In genomic region chr12:107398101-107398500, GRCh38 we compare ENCODE assay signal across 18 cellular contexts.
"Had no signal": no experiment of that assay in that cellular context is flagged by ENCODE, and none has a peak within 500 bp of the region (broad histone marks: within the 10 kb centered on the region; RNA-seq: fewer than 3 reads in every experiment).

No MANE protein-coding gene starts in this region.

- H3K9me3 ChIP-seq: body of pancreas, upper lobe of left lung had no signal

- ATAC-seq: activated T-cell treated with anti-CD3 and anti-CD28 coated beads, Interleukin-2, amount 50 U/mL, for 4 hours; body of pancreas; effector memory CD8-positive, alpha-beta T cell; right cardiac atrium; stimulated activated effector memory CD8-positive, alpha-beta T cell treated with anti-CD3 and anti-CD28 coated beads, Interleukin-12 subunit alpha, Interleukin-12 subunit beta, amount 100 ng/mL, for 72 hours had no signal

- H3K27me3 Mint-ChIP-seq: activated CD4-positive, alpha-beta memory T cell treated with anti-CD3 and anti-CD28 coated beads for 36 hours; central memory CD8-positive, alpha-beta T cell; dendritic cell treated with granulocyte-macrophage colony-stimulating factor and Interleukin-4, amounts not matched to agents 40 ng/mL and 50 ng/mL, for 4 days; effector memory CD8-positive, alpha-beta T cell had no signal

- DNase-seq: activated CD4-positive, alpha-beta memory T cell treated with anti-CD3 and anti-CD28 coated beads for 36 hours; activated CD4-positive, alpha-beta T cell treated with anti-CD3 and anti-CD28 coated beads for 1 hour; activated naive CD4-positive, alpha-beta T cell treated with Interleukin-2 at 50 U/mL for 16 hours; activated T-cell treated with anti-CD3 and anti-CD28 coated beads, Interleukin-2, amount 50 U/mL, for 4 hours; body of pancreas; effector memory CD8-positive, alpha-beta T cell; erythroblast; hypothalamus; kidney glomerular epithelial cell; right cardiac atrium; small intestine; substantia nigra; upper lobe of left lung had no signal

- H3K27me3 ChIP-seq: body of pancreas, upper lobe of left lung had no signal

- H3K4me3 ChIP-seq: body of pancreas, upper lobe of left lung had no signal

- H3K9me3 Mint-ChIP-seq: activated CD4-positive, alpha-beta memory T cell treated with anti-CD3 and anti-CD28 coated beads for 36 hours; activated T-cell treated with anti-CD3 and anti-CD28 coated beads, Interleukin-2, amount 50 U/mL, for 4 hours; central memory CD8-positive, alpha-beta T cell; dendritic cell treated with granulocyte-macrophage colony-stimulating factor and Interleukin-4, amounts not matched to agents 40 ng/mL and 50 ng/mL, for 4 days; effector memory CD8-positive, alpha-beta T cell; mesothelial cell of epicardium; stimulated activated effector memory CD8-positive, alpha-beta T cell treated with anti-CD3 and anti-CD28 coated beads, Interleukin-12 subunit alpha, Interleukin-12 subunit beta, amount 100 ng/mL, for 72 hours; T-helper 2 cell treated with Interferon-gamma antibody and Interleukin-4, amounts not matched to agents 5 μg/mL and 100 μg/mL, for 36 hours had no signal

- H3K4me3 Mint-ChIP-seq: activated CD4-positive, alpha-beta memory T cell treated with anti-CD3 and anti-CD28 coated beads for 36 hours; activated T-cell treated with anti-CD3 and anti-CD28 coated beads, Interleukin-2, amount 50 U/mL, for 4 hours; central memory CD8-positive, alpha-beta T cell; dendritic cell treated with granulocyte-macrophage colony-stimulating factor and Interleukin-4, amounts not matched to agents 40 ng/mL and 50 ng/mL, for 4 days; effector memory CD8-positive, alpha-beta T cell; mesothelial cell of epicardium; stimulated activated effector memory CD8-positive, alpha-beta T cell treated with anti-CD3 and anti-CD28 coated beads, Interleukin-12 subunit alpha, Interleukin-12 subunit beta, amount 100 ng/mL, for 72 hours; T-helper 2 cell treated with Interferon-gamma antibody and Interleukin-4, amounts not matched to agents 5 μg/mL and 100 μg/mL, for 36 hours had no signal

- FAIRE-seq: small intestine had no signal

- H3K4me1 ChIP-seq: body of pancreas had no signal

- H3K27ac Mint-ChIP-seq: activated CD4-positive, alpha-beta memory T cell treated with anti-CD3 and anti-CD28 coated beads for 36 hours; dendritic cell treated with granulocyte-macrophage colony-stimulating factor and Interleukin-4, amounts not matched to agents 40 ng/mL and 50 ng/mL, for 4 days; effector memory CD8-positive, alpha-beta T cell; mesothelial cell of epicardium; stimulated activated effector memory CD8-positive, alpha-beta T cell treated with anti-CD3 and anti-CD28 coated beads, Interleukin-12 subunit alpha, Interleukin-12 subunit beta, amount 100 ng/mL, for 72 hours; T-helper 2 cell treated with Interferon-gamma antibody and Interleukin-4, amounts not matched to agents 5 μg/mL and 100 μg/mL, for 36 hours had no signal

- H3K36me3 ChIP-seq: upper lobe of left lung had no signal

- H3K27ac ChIP-seq: body of pancreas, upper lobe of left lung had no signal

- H3K36me3 Mint-ChIP-seq: activated CD4-positive, alpha-beta memory T cell treated with anti-CD3 and anti-CD28 coated beads for 36 hours; mesothelial cell of epicardium; stimulated activated effector memory CD8-positive, alpha-beta T cell treated with anti-CD3 and anti-CD28 coated beads, Interleukin-12 subunit alpha, Interleukin-12 subunit beta, amount 100 ng/mL, for 72 hours had no signal
